In genomic region chr14:60800409-60800808, GRCh38 we compare ENCODE assay signal across 11 cellular contexts.
"Had no signal": no experiment of that assay in that cellular context is flagged by ENCODE, and none has a peak within 500 bp of the region (broad histone marks: within the 10 kb centered on the region; RNA-seq: fewer than 3 reads in every experiment).

No MANE protein-coding gene starts in this region.

- H3K9me3 ChIP-seq: HAP-1 had no signal

- ATAC-seq: GM23338, HCT116 had no signal

- H2AFZ ChIP-seq: GM23248, GM23338 had no signal

- H3K4me3 Mint-ChIP-seq: GM23338, H9, HFFc6 had no signal

- H3K4me1 Mint-ChIP-seq: GM23338, H9 had no signal

- FAIRE-seq: H1, H54 had no signal

- H3K4me2 ChIP-seq: GM23338 had no signal

- H3K36me3 ChIP-seq: HAP-1 had no signal

- H3K4me3 ChIP-seq: GM23248, GM23338, HAP-1 had no signal

- H3K27ac ChIP-seq: GM23248 had no signal

- H3K9me3 Mint-ChIP-seq: GM23338, H9, HFFc6 had no signal

- H3K27ac Mint-ChIP-seq: GM23338, H9, HFFc6 had no signal

- DNase-seq: GM23248, GOT3, H7, H9, HCEC 1CT, HFFc6 had no signal

- H3K9ac ChIP-seq: GM23248 had no signal
